ENCODE assay signal across 8 cellular contexts in the genomic region with DNA sequence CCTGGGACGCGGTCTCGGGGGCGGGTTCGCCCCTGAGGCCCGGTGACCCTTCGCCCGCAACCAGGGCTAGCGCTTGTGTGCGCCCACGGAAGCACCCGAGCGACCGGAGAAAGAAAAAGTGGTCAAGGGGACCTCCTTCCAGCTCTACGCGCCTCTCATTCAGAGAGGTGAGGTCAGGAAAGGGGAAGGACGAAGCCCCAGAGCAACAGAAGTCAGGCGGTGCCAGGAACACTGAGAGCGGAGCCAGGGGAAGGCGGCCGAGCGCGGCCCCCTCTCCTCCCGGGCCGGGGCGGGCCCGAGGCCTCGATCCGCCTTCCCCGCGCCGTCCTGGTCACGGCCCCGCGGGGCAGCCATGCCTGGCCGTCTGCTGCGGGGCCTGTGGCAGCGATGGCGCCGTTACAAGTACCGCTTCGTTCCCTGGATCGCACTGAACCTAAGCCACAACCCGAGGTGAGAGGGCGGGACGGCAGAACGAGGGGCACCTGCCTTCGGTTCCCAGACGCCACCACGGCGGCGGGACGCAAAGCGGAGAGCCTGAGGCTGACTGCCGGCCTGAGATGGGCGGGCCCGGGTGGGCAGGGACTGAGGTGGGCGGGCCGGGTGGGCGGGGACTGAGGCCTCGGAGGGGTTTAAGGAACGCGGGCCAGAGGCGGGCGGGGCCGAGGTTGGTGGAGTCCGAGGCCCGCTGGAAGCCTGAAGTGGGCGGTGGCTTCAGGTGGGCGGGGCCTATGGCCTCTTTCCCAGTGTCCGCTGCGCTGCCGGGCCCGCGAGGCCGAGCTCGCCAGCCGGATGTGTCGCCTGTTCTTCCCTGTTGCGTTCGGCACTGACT. TPM values are rescaled to one million over a fixed set of nuclear protein-coding genes. Genes with fewer than 3 reads are reported as not detected.
DNase-seq lines count a peak whose midpoint lies in the region; ATAC-seq, FAIRE-seq and TF ChIP-seq lines count a peak whose summit lies in the region.

A gene with protein sequence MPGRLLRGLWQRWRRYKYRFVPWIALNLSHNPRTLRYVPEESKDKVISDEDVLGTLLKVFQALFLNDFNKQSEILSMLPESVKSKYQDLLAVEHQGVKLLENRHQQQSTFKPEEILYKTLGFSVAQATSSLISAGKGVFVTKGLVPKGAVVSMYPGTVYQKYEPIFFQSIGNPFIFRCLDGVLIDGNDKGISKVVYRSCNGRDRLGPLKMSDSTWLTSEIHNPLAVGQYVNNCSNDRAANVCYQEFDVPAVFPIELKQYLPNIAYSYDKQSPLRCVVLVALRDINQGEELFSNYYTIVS (plus strand): TSS at position 303 of the 829 bp plus-strand sequence. CDS start 50 bp downstream, at position 353.

- TF ChIP-seq CTCF in AG04449 (IDR thresholded peaks at IDR 0.05; ENCODE audit: insufficient read depth, low read length, missing control alignments): no peak
- no peak for TF ChIP-seq CTCF in WTC11 (IDR thresholded peaks at IDR 0.05)
- TF ChIP-seq CTCF in bronchial epithelial cell (IDR thresholded peaks at IDR 0.05; ENCODE audit: insufficient read depth, low read length, severe bottlenecking): no peak

- FAIRE-seq in bronchial epithelial cell (lab: Jason Lieb, UNC): no peak
- FAIRE-seq in small intestine (lab: Jason Lieb, UNC): no peak

- H3K36me3 ChIP-seq in bronchial epithelial cell (ENCODE audit: control insufficient read depth, insufficient read depth, low read length): peaks cover 1% of the 10 kb centered on the region
- H3K36me3 ChIP-seq in small intestine (ENCODE audit: control insufficient read depth in 2 of 2, insufficient read depth in 2 of 2, low read length in 2 of 2): peaks cover 0 to 1% of the 10 kb centered on the region in 2 donors

- peak within 1 kb of the TSS; percentile 98 to 99 for H3K27ac ChIP-seq in small intestine (ENCODE audit: low read depth in 1 of 2, low read length in 1 of 2)

- peak within 1 kb of the TSS; percentile 89 for H3K4me3 Mint-ChIP-seq in WTC11

- DNase-seq in AG04449 (ENCODE audit: low read depth, low spot score): peak; percentile 73
- DNase-seq in NCI-H2196 treated with DMSO at 0.1 percent for 48 hours (lab: John Stamatoyannopoulos, UW; ENCODE audit: unreplicated experiment): peak; percentile 79
- peak; percentile 99 for DNase-seq in WTC11 (ENCODE audit: low spot score)
- peak; percentile 89 for DNase-seq in bronchial epithelial cell (ENCODE audit: low read depth)
- DNase-seq in iPS-NIHi11 (ENCODE audit: low spot score): peak; percentile 95
- DNase-seq in small intestine: peak; percentile 98

- peaks cover 2% of the 10 kb centered on the region for H3K9me3 Mint-ChIP-seq in WTC11

- WGBS in small intestine, 3 donors: 0 to 1% (median 0%) methylated on average over 65 to 81 of the region's 81 CpGs

- H3K4me3 ChIP-seq in AG04449 (ENCODE audit: low read depth, low read length) (peak within 1 kb of the TSS; percentile 82), bronchial epithelial cell (ENCODE audit: low read depth, low read length) (peak within 1 kb of the TSS; percentile 74), small intestine (ENCODE audit: low read depth in 1 of 2, low read length in 2 of 2) (peak within 1 kb of the TSS; percentile 33 to 72)

- H3K4me1 ChIP-seq in small intestine (ENCODE audit: control insufficient read depth in 2 of 2, insufficient read depth in 1 of 2, low read depth in 1 of 2, low read length in 1 of 2): peaks cover 0 to 5% of the 10 kb centered on the region in 2 donors

- H3K27ac Mint-ChIP-seq in WTC11: peak within 1 kb of the TSS; percentile 98

- ATAC-seq in GM18907 (IDR thresholded peaks at IDR 0.05; ENCODE audit: unreplicated experiment) (peak; percentile 94), HG03139 (IDR thresholded peaks at IDR 0.05; ENCODE audit: unreplicated experiment) (peak; percentile 89), WTC11 (peak; percentile 92)

- POLR2A ChIA-PET in AG04449 (lab: Yijun Ruan, JAX): interaction anchor here (0.8 to 2.0 kb wide), 4 partner anchors 9 to 310 kb away, joined by 3 to 8 read pairs (median 4); no protein-coding TSS in a partner anchor
- POLR2A ChIA-PET in WTC11 (lab: Charles Lee): interaction anchor here (0.5 to 2.6 kb wide), 13 partner anchors 9 to 358 kb away, joined by 3 to 29 read pairs (median 4); a partner anchor contains a TSS

- H3K27me3 ChIP-seq in bronchial epithelial cell (ENCODE audit: control insufficient read depth, insufficient read depth, low read length) (no peaks in the 10 kb centered on the region), small intestine (ENCODE audit: control insufficient read depth in 2 of 2, insufficient read depth in 2 of 2, low read length in 2 of 2) (no peaks in the 10 kb centered on the region)

- H3K9me3 ChIP-seq in small intestine (ENCODE audit: control insufficient read depth, low read depth): no peaks in the 10 kb centered on the region

- H3K36me3 Mint-ChIP-seq in WTC11: peaks cover 6% of the 10 kb centered on the region

- no peaks in the 10 kb centered on the region; the same call in 1 of the 2 replicates for H3K27me3 Mint-ChIP-seq in WTC11 (ENCODE audit: low read depth)

- CTCF ChIA-PET in AG04449 (lab: Yijun Ruan, JAX) (interaction anchor here (1.1 to 2.7 kb wide), 3 partner anchors 9 to 310 kb away, joined by 3 to 34 read pairs (median 5); no protein-coding TSS in a partner anchor), WTC11 (lab: Charles Lee) (interaction anchor here (0.6 to 3.3 kb wide), 7 partner anchors 9 to 973 kb away, joined by 3 to 22 read pairs (median 4); no protein-coding TSS in a partner anchor)

- H3K4me1 Mint-ChIP-seq in WTC11: peaks cover 28% of the 10 kb centered on the region

TF ChIP-seq in WTC11, 78 proteins besides CTCF, POLR2A, EP300 and RAD21 (continues in another document):
- TF ChIP-seq EMX1 (CRISPR knock-in tag; IDR thresholded peaks at IDR 0.05): no peak
- TF ChIP-seq, protein P1, sequence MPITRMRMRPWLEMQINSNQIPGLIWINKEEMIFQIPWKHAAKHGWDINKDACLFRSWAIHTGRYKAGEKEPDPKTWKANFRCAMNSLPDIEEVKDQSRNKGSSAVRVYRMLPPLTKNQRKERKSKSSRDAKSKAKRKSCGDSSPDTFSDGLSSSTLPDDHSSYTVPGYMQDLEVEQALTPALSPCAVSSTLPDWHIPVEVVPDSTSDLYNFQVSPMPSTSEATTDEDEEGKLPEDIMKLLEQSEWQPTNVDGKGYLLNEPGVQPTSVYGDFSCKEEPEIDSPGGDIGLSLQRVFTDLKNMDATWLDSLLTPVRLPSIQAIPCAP (CRISPR knock-in tag; IDR thresholded peaks at IDR 0.05): no peak
- TF ChIP-seq NFYB (CRISPR knock-in tag; conservative IDR thresholded peaks at IDR 0.05; ENCODE audit: low read depth): no peak
- TF ChIP-seq JUN (CRISPR knock-in tag; IDR thresholded peaks at IDR 0.05): no peak
- TF ChIP-seq, protein P2, sequence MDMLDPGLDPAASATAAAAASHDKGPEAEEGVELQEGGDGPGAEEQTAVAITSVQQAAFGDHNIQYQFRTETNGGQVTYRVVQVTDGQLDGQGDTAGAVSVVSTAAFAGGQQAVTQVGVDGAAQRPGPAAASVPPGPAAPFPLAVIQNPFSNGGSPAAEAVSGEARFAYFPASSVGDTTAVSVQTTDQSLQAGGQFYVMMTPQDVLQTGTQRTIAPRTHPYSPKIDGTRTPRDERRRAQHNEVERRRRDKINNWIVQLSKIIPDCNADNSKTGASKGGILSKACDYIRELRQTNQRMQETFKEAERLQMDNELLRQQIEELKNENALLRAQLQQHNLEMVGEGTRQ (CRISPR knock-in tag; IDR thresholded peaks at IDR 0.05): 0 out of 2 replicates have a peak, but pooled peaks have one; percentile 6
- TF ChIP-seq, protein P3, sequence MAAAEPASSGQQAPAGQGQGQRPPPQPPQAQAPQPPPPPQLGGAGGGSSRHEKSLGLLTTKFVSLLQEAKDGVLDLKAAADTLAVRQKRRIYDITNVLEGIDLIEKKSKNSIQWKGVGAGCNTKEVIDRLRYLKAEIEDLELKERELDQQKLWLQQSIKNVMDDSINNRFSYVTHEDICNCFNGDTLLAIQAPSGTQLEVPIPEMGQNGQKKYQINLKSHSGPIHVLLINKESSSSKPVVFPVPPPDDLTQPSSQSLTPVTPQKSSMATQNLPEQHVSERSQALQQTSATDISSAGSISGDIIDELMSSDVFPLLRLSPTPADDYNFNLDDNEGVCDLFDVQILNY (CRISPR knock-in tag; IDR thresholded peaks at IDR 0.05): no peak
- no peak for TF ChIP-seq GTF2I (CRISPR knock-in tag; conservative IDR thresholded peaks at IDR 0.05)
- no peak for TF ChIP-seq TCF7 (CRISPR knock-in tag; IDR thresholded peaks at IDR 0.05; ENCODE audit: low read depth)
- TF ChIP-seq, protein P4, sequence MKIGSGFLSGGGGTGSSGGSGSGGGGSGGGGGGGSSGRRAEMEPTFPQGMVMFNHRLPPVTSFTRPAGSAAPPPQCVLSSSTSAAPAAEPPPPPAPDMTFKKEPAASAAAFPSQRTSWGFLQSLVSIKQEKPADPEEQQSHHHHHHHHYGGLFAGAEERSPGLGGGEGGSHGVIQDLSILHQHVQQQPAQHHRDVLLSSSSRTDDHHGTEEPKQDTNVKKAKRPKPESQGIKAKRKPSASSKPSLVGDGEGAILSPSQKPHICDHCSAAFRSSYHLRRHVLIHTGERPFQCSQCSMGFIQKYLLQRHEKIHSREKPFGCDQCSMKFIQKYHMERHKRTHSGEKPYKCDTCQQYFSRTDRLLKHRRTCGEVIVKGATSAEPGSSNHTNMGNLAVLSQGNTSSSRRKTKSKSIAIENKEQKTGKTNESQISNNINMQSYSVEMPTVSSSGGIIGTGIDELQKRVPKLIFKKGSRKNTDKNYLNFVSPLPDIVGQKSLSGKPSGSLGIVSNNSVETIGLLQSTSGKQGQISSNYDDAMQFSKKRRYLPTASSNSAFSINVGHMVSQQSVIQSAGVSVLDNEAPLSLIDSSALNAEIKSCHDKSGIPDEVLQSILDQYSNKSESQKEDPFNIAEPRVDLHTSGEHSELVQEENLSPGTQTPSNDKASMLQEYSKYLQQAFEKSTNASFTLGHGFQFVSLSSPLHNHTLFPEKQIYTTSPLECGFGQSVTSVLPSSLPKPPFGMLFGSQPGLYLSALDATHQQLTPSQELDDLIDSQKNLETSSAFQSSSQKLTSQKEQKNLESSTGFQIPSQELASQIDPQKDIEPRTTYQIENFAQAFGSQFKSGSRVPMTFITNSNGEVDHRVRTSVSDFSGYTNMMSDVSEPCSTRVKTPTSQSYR (CRISPR knock-in tag; IDR thresholded peaks at IDR 0.05): 0 out of 2 replicates have a peak, but pooled peaks have one; percentile 13
- TF ChIP-seq SMAD3 (CRISPR knock-in tag; IDR thresholded peaks at IDR 0.05; ENCODE audit: borderline replicate concordance): no peak

RNA-seq across cellular contexts. Expression of the gene that starts here (rescaled TPM):
- total RNA-seq in WTC11 (2021) (6.7 to 9.5 TPM (median 8.1 TPM) in 3 replicates), bronchial epithelial cell (10.2 and 10.3 TPM in 2 replicates)
- 10 to 100 TPM; 10.1 to 29.2 (median 18.6) TPM for polyA plus RNA-seq in small intestine

Comparison
In these comparisons a context has a peak if more than half of its experiments do, and no peak if none do; other contexts are left out.
1. Peak in every context shown above with its lines: DNase-seq, ATAC-seq, H3K4me3 ChIP-seq and H3K27ac ChIP-seq.